12 cellular contexts compared by ENCODE assay signal in the genomic region with DNA sequence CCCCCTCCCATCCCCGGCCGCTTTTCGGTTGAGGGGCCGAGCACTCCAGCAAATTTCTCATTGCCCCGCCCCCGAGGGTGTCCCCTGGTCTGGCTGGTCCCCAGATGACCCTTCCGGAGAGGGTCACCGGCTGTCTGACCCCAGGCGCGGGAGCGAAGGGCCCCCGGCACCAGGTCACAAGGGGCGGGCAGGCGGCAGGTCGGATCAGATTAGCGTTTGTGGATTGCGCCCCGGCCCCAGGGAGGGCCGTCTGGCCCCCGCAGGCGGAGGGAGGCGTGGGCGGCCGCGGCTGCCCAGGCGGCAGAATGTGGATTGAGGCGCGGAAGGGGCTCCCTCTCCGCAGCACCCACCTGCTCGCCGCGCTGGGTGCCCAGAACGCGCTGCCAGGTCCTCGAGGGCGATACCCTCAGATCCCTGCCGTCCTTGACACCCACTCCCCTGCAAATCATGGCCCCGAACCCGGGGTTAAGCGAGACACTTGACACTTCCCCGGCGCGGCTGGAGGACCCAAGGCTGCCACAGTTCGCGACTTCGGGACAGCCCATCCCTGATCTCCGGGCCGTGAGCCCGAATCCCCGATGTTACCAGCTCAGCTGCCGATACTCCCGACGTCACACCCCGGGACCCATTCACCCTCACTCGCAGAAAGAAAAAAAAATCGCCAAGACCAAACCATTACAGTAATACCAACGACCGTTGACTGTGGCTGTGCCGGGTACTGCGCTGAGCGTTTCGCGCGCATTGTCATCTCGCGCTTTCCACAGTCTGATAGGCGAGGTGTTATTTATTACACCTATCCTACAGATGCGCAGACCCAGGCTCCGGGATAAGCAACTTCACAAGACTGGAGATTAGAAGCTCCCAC. TPM values are rescaled to one million over a fixed set of nuclear protein-coding genes. Genes with fewer than 3 reads are reported as not detected.
DNase-seq lines count a peak whose midpoint lies in the region; TF ChIP-seq lines count a peak whose summit lies in the region.
"Had no signal": no experiment of that assay in that cellular context is flagged by ENCODE, and none has a peak within 500 bp of the region (broad histone marks: within the 10 kb centered on the region; RNA-seq: fewer than 3 reads in every experiment).

No MANE protein-coding gene starts in this region.

- H3K9ac ChIP-seq in HUES64 (ENCODE audit: low read depth, low read length): peak overlapping the region; percentile 71

- intact Hi-C loops in A673 (cut with micrococcal nuclease; ENCODE audit: unreplicated experiment) (no loop called here), dorsolateral prefrontal cortex (cut with DNase I) (no loop called here)

- CTCF ChIA-PET in A673 (lab: Charles Lee): no interaction called here

- H3K9me3 ChIP-seq in A673 (ENCODE audit: low read depth, low read length, poor library complexity, severe bottlenecking) (no peaks in the 10 kb centered on the region), HUES64 (ENCODE audit: insufficient read depth, low read depth, low read length) (no peaks in the 10 kb centered on the region), muscle layer of duodenum (ENCODE audit: control insufficient read depth in 1 of 2, low read length in 2 of 2) (no peaks in the 10 kb centered on the region)

- BruUV-seq in A673 (replicated peaks; lab: Mats Ljungman, UMichigan): no TSS peak

- no peak for DNase-seq in A673 (ENCODE audit: low spot score)
- peak in 2 of 10 donors; percentile 23 to 38 for DNase-seq in dorsolateral prefrontal cortex
- DNase-seq in putamen (ENCODE audit: low spot score): no peak
- no peak for DNase-seq in HT-29 (ENCODE audit: low spot score)
- DNase-seq in inferior parietal cortex (ENCODE audit: extremely low spot score): no peak
- no peak for DNase-seq in CD1c-positive myeloid dendritic cell (ENCODE audit: extremely low spot score)
- DNase-seq: anterior cingulate cortex, KBM-7, SHP77 had no signal

- H3K36me3 ChIP-seq in A673 (ENCODE audit: insufficient read depth, low read length, poor library complexity, severe bottlenecking) (no peaks in the 10 kb centered on the region), HUES64 (ENCODE audit: insufficient read depth, low read length) (no peaks in the 10 kb centered on the region), muscle layer of duodenum (ENCODE audit: control insufficient read depth in 1 of 2, insufficient read depth in 2 of 2, low read length in 2 of 2) (peaks cover 0 to 5% of the 10 kb centered on the region in 2 donors)

- TF ChIP-seq CTCF in A673 (conservative IDR thresholded peaks at IDR 0.05; ENCODE audit: low read depth, low read length): no peak
- no peak for TF ChIP-seq CTCF in dorsolateral prefrontal cortex (IDR thresholded peaks at IDR 0.05 in 54 of 56, conservative IDR thresholded peaks at IDR 0.05 in 2 of 56; ENCODE audit: low read depth in 1 of 56, partially characterized antibody in 56 of 56)

- H3K4me1 ChIP-seq in A673 (ENCODE audit: insufficient read depth, low read length, poor library complexity, severe bottlenecking) (peaks cover 7% of the 10 kb centered on the region), HUES64 (ENCODE audit: insufficient read depth, low read length) (peaks cover 11% of the 10 kb centered on the region), muscle layer of duodenum (ENCODE audit: control insufficient read depth in 1 of 2, insufficient read depth in 2 of 2, low read length in 2 of 2) (peaks cover 0 to 22% of the 10 kb centered on the region in 2 donors)

- H3K27me3 ChIP-seq in A673 (replicated peaks; ENCODE audit: insufficient read depth, low read depth, low read length, poor library complexity): peaks cover 33% of the 10 kb centered on the region
- H3K27me3 ChIP-seq in HUES64 (ENCODE audit: insufficient read depth, low read length): peaks cover 52% of the 10 kb centered on the region
- H3K27me3 ChIP-seq in dorsolateral prefrontal cortex: peaks cover 0 to 46% (median 27%) of the 10 kb centered on the region in 45 donors
- peaks cover 24% of the 10 kb centered on the region for H3K27me3 ChIP-seq in muscle layer of duodenum (ENCODE audit: low read depth, low read length)

- WGBS in HUES64: under 1% methylated on average over 69 of the region's 69 CpGs

- H3K27ac ChIP-seq in A673 (ENCODE audit: low read depth, low read length, poor library complexity, severe bottlenecking) (no peak overlapping the region), HUES64 (ENCODE audit: low read depth, low read length) (no peak overlapping the region; the same call in 1 of the 2 replicates), dorsolateral prefrontal cortex (peak overlapping the region in 3 of 59 donors; percentile 10 to 24 (median 18)), muscle layer of duodenum (ENCODE audit: low read length) (no peak overlapping the region)

- POLR2A ChIA-PET in A673 (lab: Charles Lee; ENCODE audit: low non-redundant PET): no interaction called here

- peak overlapping the region; percentile 35 for H3K4me3 ChIP-seq in A673 (ENCODE audit: low read depth, low read length, poor library complexity, severe bottlenecking)
- H3K4me3 ChIP-seq in HUES64 (ENCODE audit: low read length): peak overlapping the region; percentile 70
- peak overlapping the region in 53 of 59 donors; percentile 2 to 57 (median 28) for H3K4me3 ChIP-seq in dorsolateral prefrontal cortex
- H3K4me3 ChIP-seq in muscle layer of duodenum (ENCODE audit: low read depth in 1 of 2, low read length in 2 of 2): peak overlapping the region; percentile 31 to 55

RNA-seq across cellular contexts. Expression of a gene that starts 1.0 kb away (rescaled TPM):
- not detected in 2 replicates for total RNA-seq in A673 (2021)
- 34.6 TPM for polyA plus RNA-seq in HUES64 (2013, experiment 1 of 2)
- 31.5 TPM for polyA plus RNA-seq in HUES64 (2013, experiment 2 of 2)
- total RNA-seq in dorsolateral prefrontal cortex: 1 to 10 TPM in 2 of 120 experiments, under 1 TPM in 19, not detected in 99; 0.23 to 1.2 (median 0.43) TPM
- total RNA-seq in HT-29 (2014; rRNA removed; shearing (Covaris generic)): not detected in 2 replicates
- total RNA-seq: Daoy had no signal

RNA-seq across cellular contexts. Expression of a gene that starts 36.6 kb away (rescaled TPM):
- 89.3 and 91.9 TPM in 2 replicates for total RNA-seq in A673 (2021)
- 84.4 TPM for polyA plus RNA-seq in HUES64 (2013, experiment 1 of 2)
- polyA plus RNA-seq in HUES64 (2013, experiment 2 of 2): 92.2 TPM
- 10 to 100 TPM; 28.6 to 91.0 (median 50.9) TPM for total RNA-seq in dorsolateral prefrontal cortex
- 15.8 and 17.7 TPM in 2 replicates for total RNA-seq in HT-29 (2014; rRNA removed; shearing (Covaris generic))

RNA-seq across cellular contexts. Expression of a gene that starts 38.0 kb away (rescaled TPM):
- total RNA-seq in A673 (2021): 9.0 and 9.9 TPM in 2 replicates
- polyA plus RNA-seq in HUES64 (2013, experiment 1 of 2): 15.2 TPM
- 16.1 TPM for polyA plus RNA-seq in HUES64 (2013, experiment 2 of 2)
- 10 to 100 TPM in 105 of 120 experiments, 1 to 10 TPM in 15; 7.2 to 25.7 (median 13.2) TPM for total RNA-seq in dorsolateral prefrontal cortex
- 23.9 and 25.5 TPM in 2 replicates for total RNA-seq in HT-29 (2014; rRNA removed; shearing (Covaris generic))

RNA-seq across cellular contexts. Expression of a gene that starts 58.1 kb away (rescaled TPM):
- total RNA-seq in A673 (2021) (18.3 and 27.3 TPM in 2 replicates), dorsolateral prefrontal cortex (10 to 100 TPM; 17.5 to 59.6 (median 37.2) TPM)
- polyA plus RNA-seq in HUES64 (2013, experiment 1 of 2): 17.0 TPM
- 30.9 TPM for polyA plus RNA-seq in HUES64 (2013, experiment 2 of 2)
- total RNA-seq in HT-29 (2014; rRNA removed; shearing (Covaris generic)): 36.0 and 40.7 TPM in 2 replicates
